ENCODE assay signal across 8 cellular contexts in genomic region chr4:107825072-107825789, GRCh38. TPM values are rescaled to one million over a fixed set of nuclear protein-coding genes. Genes with fewer than 3 reads are reported as not detected.
A peak's percentile ranks its signal among the peaks of the same experiment; 100 is the strongest.
DNase-seq lines count a peak whose midpoint lies in the region; ATAC-seq, FAIRE-seq and TF ChIP-seq lines count a peak whose summit lies in the region.

No MANE protein-coding gene starts in this region.

- H3K79me2 ChIP-seq in fibroblast of lung (ENCODE audit: control insufficient read depth, insufficient read depth, low read length) = peaks cover 19% of the 10 kb centered on the region

- H3K27ac ChIP-seq in fibroblast of lung (ENCODE audit: insufficient read depth, low read length) = peak overlapping the region; percentile 89

- no peaks in the 10 kb centered on the region for H3K9me3 ChIP-seq in fibroblast of lung (ENCODE audit: control insufficient read depth, insufficient read depth, low read depth, low read length)

- peak overlapping the region; percentile 92 for H3K9ac ChIP-seq in fibroblast of lung (ENCODE audit: insufficient read depth, low read length)

- no peak for FAIRE-seq in HTR-8/SVneo (lab: Jason Lieb, UNC)

- no peak overlapping the region for H3K27ac Mint-ChIP-seq in activated B cell treated with CpG ODN at 0.5 μM for 24 hours
- H3K27ac Mint-ChIP-seq in naive B cell = peak overlapping the region in 1 of 6 donors; percentile 65

- H3K27me3 Mint-ChIP-seq in activated B cell treated with CpG ODN at 0.5 μM for 24 hours (peaks cover 40% of the 10 kb centered on the region), naive B cell (peaks cover 43 to 63% (median 63%) of the 10 kb centered on the region in 3 donors)

- H3K4me2 ChIP-seq in fibroblast of lung (ENCODE audit: extremely low read depth, insufficient read depth, low read length) = peak overlapping the region; percentile 86

- no peak for TF ChIP-seq CTCF in activated B cell treated with CpG ODN at 0.5 μM for 24 hours (IDR thresholded peaks at IDR 0.05)
- no peak for TF ChIP-seq CTCF in fibroblast of lung (conservative IDR thresholded peaks at IDR 0.05 in 1 of 2, IDR thresholded peaks at IDR 0.05 in 1 of 2; ENCODE audit: low read depth in 1 of 2, low read length in 2 of 2)

- intact Hi-C loops in activated B cell treated with CpG ODN at 0.5 μM for 24 hours (cut with micrococcal nuclease) = no loop called here

- CTCF ChIA-PET in activated B cell treated with CpG ODN at 0.5 μM for 24 hours (lab: Charles Lee) = no interaction called here

- H3K36me3 Mint-ChIP-seq in activated B cell treated with CpG ODN at 0.5 μM for 24 hours (ENCODE audit: low read depth) (no peaks in the 10 kb centered on the region), naive B cell (no peaks in the 10 kb centered on the region)

- peak overlapping the region; percentile 79 to 89 (median 84) for H3K4me3 ChIP-seq in fibroblast of lung (replicated peaks in 1 of 4; ENCODE audit: control extremely low read depth in 1 of 4, insufficient read depth in 1 of 4, low read depth in 3 of 4, low read length in 4 of 4)

- H3K4me1 Mint-ChIP-seq in activated B cell treated with CpG ODN at 0.5 μM for 24 hours (peaks cover 18% of the 10 kb centered on the region), naive B cell (peaks cover 10 to 13% (median 12%) of the 10 kb centered on the region in 3 donors)

- H2AFZ ChIP-seq in fibroblast of lung (ENCODE audit: low read length) = peak overlapping the region; percentile 84

- peaks cover 4% of the 10 kb centered on the region for H3K4me1 ChIP-seq in fibroblast of lung (ENCODE audit: control insufficient read depth, extremely low read depth, insufficient read depth, low read length)

- peak; percentile 70 for DNase-seq in ELR (ENCODE audit: low read depth)
- peak; percentile 24 for DNase-seq in HTR-8/SVneo (ENCODE audit: insufficient read length, low spot score)
- peak; percentile 15 for DNase-seq in activated B cell treated with CpG ODN at 0.5 μM for 24 hours
- DNase-seq in fibroblast of lung (ENCODE audit: low read depth in 2 of 2) = peak; percentile 45 to 67
- no peak for DNase-seq in naive B cell
- DNase-seq in ecto neural progenitor cell (ENCODE audit: low spot score) = no peak
- no peak for DNase-seq in stimulated activated CD4-positive, alpha-beta T cell treated with anti-CD3 and anti-CD28 coated beads, Interleukin-15, amount 100 ng/mL, for 24 hours

- H3K36me3 ChIP-seq in fibroblast of lung (ENCODE audit: control insufficient read depth, insufficient read depth, low read length) = no peaks in the 10 kb centered on the region

- POLR2A ChIA-PET in activated B cell treated with CpG ODN at 0.5 μM for 24 hours (lab: Charles Lee) = no interaction called here

- H3K9me3 Mint-ChIP-seq in activated B cell treated with CpG ODN at 0.5 μM for 24 hours = no peaks in the 10 kb centered on the region
- peaks cover 0 to 4% (median 0%) of the 10 kb centered on the region in 7 donors for H3K9me3 Mint-ChIP-seq in naive B cell

- H3K27me3 ChIP-seq in fibroblast of lung (ENCODE audit: control insufficient read depth, insufficient read depth, low read length) = no peaks in the 10 kb centered on the region

- peak overlapping the region; percentile 64 for H3K4me3 Mint-ChIP-seq in activated B cell treated with CpG ODN at 0.5 μM for 24 hours
- H3K4me3 Mint-ChIP-seq in naive B cell = peak overlapping the region; percentile 31 to 81 (median 72)

- ATAC-seq in GM21526 (IDR thresholded peaks at IDR 0.05; ENCODE audit: low FRiP score, unreplicated experiment) (peak; percentile 9), activated B cell treated with CpG ODN at 0.5 μM for 24 hours (ENCODE audit: low read depth) (no peak), naive B cell (ENCODE audit: low read depth in 2 of 2) (no peak)

- H4K20me1 ChIP-seq in fibroblast of lung (ENCODE audit: control insufficient read depth, extremely low read depth, insufficient read depth, low read length) = no peaks in the 10 kb centered on the region

RNA-seq across cellular contexts. Expression of gene SGMS2, which starts 0.5 kb away (rescaled TPM):
- total RNA-seq in activated B cell treated with CpG ODN at 0.5 μM for 24 hours = not detected in 2 replicates
- total RNA-seq in fibroblast of lung = 63.7 and 70.4 TPM in 2 replicates
- 45.4 and 82.7 TPM in 2 replicates for polyA plus RNA-seq in fibroblast of lung
- polyA plus RNA-seq in fibroblast of lung (2012) = 13.8 and 25.6 TPM in 2 replicates
- polyA minus RNA-seq in fibroblast of lung (ENCODE audit: low replicate concordance) = 36.8 and 105 TPM in 2 replicates
- polyA plus RNA-seq in naive B cell (ENCODE audit: low read depth in 6 of 6) = under 1 TPM in 3 of 6 donors, not detected in 3; 0.04 to 0.06 (median 0.05) TPM

Comparison
In these comparisons a context has a peak if more than half of its experiments do, and no peak if none do; other contexts are left out.
1. DNase-seq: peak in ELR (single experiment), HTR-8/SVneo (single experiment), activated B cell treated with CpG ODN at 0.5 μM for 24 hours (single experiment) and fibroblast of lung (2 of 2); none in naive B cell (single experiment), ecto neural progenitor cell (single experiment) and stimulated activated CD4-positive, alpha-beta T cell treated with anti-CD3 and anti-CD28 coated beads, Interleukin-15, amount 100 ng/mL, for 24 hours (single experiment).
2. RNA of gene SGMS2, which starts 0.5 kb away (total RNA-seq): 63.7 to 70.4 TPM in fibroblast of lung; not detected in activated B cell treated with CpG ODN at 0.5 μM for 24 hours; every median in the first group is over 10 times any median in the second.